14 cellular contexts compared by ENCODE assay signal in the genomic region with DNA sequence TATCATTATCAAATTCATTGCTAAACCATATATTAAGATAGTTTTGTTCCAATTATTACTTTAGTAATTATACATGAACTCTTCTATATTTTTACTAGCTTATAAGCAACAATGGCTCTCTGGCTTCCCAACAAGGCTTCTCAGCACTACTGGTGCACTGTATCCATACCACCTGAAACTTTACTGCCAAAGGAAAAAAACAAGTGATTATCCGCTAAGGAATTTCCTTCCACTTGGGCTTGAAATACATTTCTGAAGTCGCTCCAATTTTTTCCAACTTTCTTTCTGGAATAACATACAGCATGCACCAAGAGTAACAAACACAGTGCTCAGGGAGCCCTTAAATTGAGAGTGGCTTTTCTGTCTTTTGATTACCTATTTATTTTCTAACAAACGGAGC. TPM values are rescaled to one million over a fixed set of nuclear protein-coding genes. Genes with fewer than 3 reads are reported as not detected.
DNase-seq lines count a peak whose midpoint lies in the region; ATAC-seq and TF ChIP-seq lines count a peak whose summit lies in the region.
"Had no signal": no experiment of that assay in that cellular context is flagged by ENCODE, and none has a peak within 500 bp of the region (broad histone marks: within the 10 kb centered on the region; RNA-seq: fewer than 3 reads in every experiment).

No MANE protein-coding gene starts in this region.

- peak overlapping the region; percentile 84 for H3K4me3 Mint-ChIP-seq in activated CD4-positive, alpha-beta T cell treated with anti-CD3 and anti-CD28 coated beads for 36 hours
- peak overlapping the region; percentile 21 to 78 (median 55) for H3K4me3 Mint-ChIP-seq in IgD-negative memory B cell
- H3K4me3 Mint-ChIP-seq in activated naive CD8-positive, alpha-beta T cell treated with anti-CD3 and anti-CD28 coated beads for 36 hours: peak overlapping the region; percentile 92
- peak overlapping the region; percentile 89 for H3K4me3 Mint-ChIP-seq in nephron progenitor cell

- intact Hi-C loops in activated CD4-positive, alpha-beta T cell treated with anti-CD3 and anti-CD28 coated beads for 36 hours (cut with DNase I, micrococcal nuclease): loop anchor here (5.0 to 10.0 kb wide), 4 partner anchors 171 to 1008 kb away; a partner anchor contains a TSS

- H3K27me3 Mint-ChIP-seq in activated CD4-positive, alpha-beta T cell treated with anti-CD3 and anti-CD28 coated beads for 36 hours: peaks cover 5% of the 10 kb centered on the region
- H3K27me3 Mint-ChIP-seq in IgD-negative memory B cell: no peaks in the 10 kb centered on the region
- peaks cover 9% of the 10 kb centered on the region for H3K27me3 Mint-ChIP-seq in activated naive CD8-positive, alpha-beta T cell treated with anti-CD3 and anti-CD28 coated beads for 36 hours
- H3K27me3 Mint-ChIP-seq in nephron progenitor cell (ENCODE audit: low read depth, poor library complexity): peaks cover 25% of the 10 kb centered on the region

- no peak for ATAC-seq in activated CD4-positive, alpha-beta T cell treated with anti-CD3 and anti-CD28 coated beads for 36 hours
- ATAC-seq in GM19397 (IDR thresholded peaks at IDR 0.05; ENCODE audit: unreplicated experiment): no peak
- ATAC-seq: left lung had no signal

- DNase-seq in activated CD4-positive, alpha-beta T cell treated with anti-CD3 and anti-CD28 coated beads for 36 hours: no peak
- DNase-seq in activated CD4-positive, alpha-beta T cell treated with anti-CD3 and anti-CD28 coated beads, Interleukin-2, amount 50 U/mL, for 1 hour: no peak
- no peak for DNase-seq in activated naive CD8-positive, alpha-beta T cell treated with anti-CD3 and anti-CD28 coated beads for 36 hours
- DNase-seq in nephron progenitor cell (no peak), NCI-H1048 (lab: John Stamatoyannopoulos, UW) (no peak), NCI-H187 treated with DMSO at 0.1 percent for 48 hours (lab: John Stamatoyannopoulos, UW) (no peak)
- DNase-seq: activated naive CD4-positive, alpha-beta T cell treated with Interleukin-2 at 50 U/mL for 16 hours; effector CD8-positive, alpha-beta T cell; GDM1; left lung; NCI-H1694; NCI-H524 had no signal

- POLR2A ChIA-PET in activated CD4-positive, alpha-beta T cell treated with anti-CD3 and anti-CD28 coated beads for 36 hours (lab: Charles Lee): no interaction called here

- no peak overlapping the region for H3K27ac Mint-ChIP-seq in activated CD4-positive, alpha-beta T cell treated with anti-CD3 and anti-CD28 coated beads for 36 hours
- peak overlapping the region; percentile 16 to 62 (median 50) for H3K27ac Mint-ChIP-seq in IgD-negative memory B cell
- no peak overlapping the region for H3K27ac Mint-ChIP-seq in activated naive CD8-positive, alpha-beta T cell treated with anti-CD3 and anti-CD28 coated beads for 36 hours
- H3K27ac Mint-ChIP-seq in nephron progenitor cell: no peak overlapping the region

- H3K9me3 Mint-ChIP-seq in activated CD4-positive, alpha-beta T cell treated with anti-CD3 and anti-CD28 coated beads for 36 hours (ENCODE audit: low read depth): no peaks in the 10 kb centered on the region
- H3K9me3 Mint-ChIP-seq in IgD-negative memory B cell: no peaks in the 10 kb centered on the region
- H3K9me3 Mint-ChIP-seq in activated naive CD8-positive, alpha-beta T cell treated with anti-CD3 and anti-CD28 coated beads for 36 hours: no peaks in the 10 kb centered on the region
- no peaks in the 10 kb centered on the region for H3K9me3 Mint-ChIP-seq in nephron progenitor cell

- CTCF ChIA-PET in activated CD4-positive, alpha-beta T cell treated with anti-CD3 and anti-CD28 coated beads for 36 hours (lab: Charles Lee): interaction anchor here (1.1 to 1.7 kb wide), 4 partner anchors 14 to 299 kb away, joined by 3 to 6 read pairs (median 4); a partner anchor contains a TSS

- peaks cover 50% of the 10 kb centered on the region for H3K36me3 Mint-ChIP-seq in activated CD4-positive, alpha-beta T cell treated with anti-CD3 and anti-CD28 coated beads for 36 hours (ENCODE audit: low read depth)
- no peaks in the 10 kb centered on the region for H3K36me3 Mint-ChIP-seq in IgD-negative memory B cell
- peaks cover 46% of the 10 kb centered on the region for H3K36me3 Mint-ChIP-seq in activated naive CD8-positive, alpha-beta T cell treated with anti-CD3 and anti-CD28 coated beads for 36 hours
- H3K36me3 Mint-ChIP-seq in nephron progenitor cell (ENCODE audit: low read depth): peaks cover 51% of the 10 kb centered on the region

- peaks cover 45% of the 10 kb centered on the region for H3K4me1 Mint-ChIP-seq in activated CD4-positive, alpha-beta T cell treated with anti-CD3 and anti-CD28 coated beads for 36 hours
- peaks cover 18 to 42% (median 29%) of the 10 kb centered on the region in 3 donors for H3K4me1 Mint-ChIP-seq in IgD-negative memory B cell
- H3K4me1 Mint-ChIP-seq in activated naive CD8-positive, alpha-beta T cell treated with anti-CD3 and anti-CD28 coated beads for 36 hours: peaks cover 50% of the 10 kb centered on the region
- peaks cover 26% of the 10 kb centered on the region for H3K4me1 Mint-ChIP-seq in nephron progenitor cell

- TF ChIP-seq CTCF in nephron progenitor cell (IDR thresholded peaks at IDR 0.05): no peak

RNA-seq across cellular contexts. Expression of a gene that starts 2.1 kb away (rescaled TPM):
- total RNA-seq in activated CD4-positive, alpha-beta T cell treated with anti-CD3 and anti-CD28 coated beads for 36 hours: 10 to 100 TPM; 85.9 to 92.2 TPM
- 10.1 TPM for polyA plus RNA-seq in IgD-negative memory B cell
- 100 to 1,000 TPM; 113 to 114 TPM for total RNA-seq in activated naive CD8-positive, alpha-beta T cell treated with anti-CD3 and anti-CD28 coated beads for 36 hours

Comparison
In these comparisons a context has a peak if more than half of its experiments do, and no peak if none do; other contexts are left out.
1. H3K27ac Mint-ChIP-seq: peak in IgD-negative memory B cell (3 of 3); none in activated CD4-positive, alpha-beta T cell treated with anti-CD3 and anti-CD28 coated beads for 36 hours (single experiment), activated naive CD8-positive, alpha-beta T cell treated with anti-CD3 and anti-CD28 coated beads for 36 hours (single experiment) and nephron progenitor cell (single experiment).
2. Peak in every context shown above with its lines, with median percentiles within 50 percentile points of each other: H3K4me3 Mint-ChIP-seq.